ENCODE assay signal across 1 cellular context in genomic region chr19:11338164-11338563, GRCh38.
A peak's percentile ranks its signal among the peaks of the same experiment; 100 is the strongest.
TF ChIP-seq lines count a peak whose summit lies in the region.

No MANE protein-coding gene starts in this region.

TF ChIP-seq in WTC11, 78 proteins besides CTCF, POLR2A, EP300 and RAD21:
- no peak for TF ChIP-seq TEAD4 (CRISPR knock-in tag; IDR thresholded peaks at IDR 0.05)
- TF ChIP-seq ZNF317 (CRISPR knock-in tag; IDR thresholded peaks at IDR 0.05; ENCODE audit: borderline replicate concordance, low read depth) = no peak
- no peak for TF ChIP-seq OVOL2 (CRISPR knock-in tag; IDR thresholded peaks at IDR 0.05; ENCODE audit: borderline replicate concordance)
- 0 out of 2 replicates have a peak, but pooled peaks have one; percentile 25 for TF ChIP-seq ZNF281 (CRISPR knock-in tag; IDR thresholded peaks at IDR 0.05)
- no peak for TF ChIP-seq TCF7 (CRISPR knock-in tag; IDR thresholded peaks at IDR 0.05; ENCODE audit: low read depth)
